ENCODE assay signal across 10 cellular contexts in the genomic region with DNA sequence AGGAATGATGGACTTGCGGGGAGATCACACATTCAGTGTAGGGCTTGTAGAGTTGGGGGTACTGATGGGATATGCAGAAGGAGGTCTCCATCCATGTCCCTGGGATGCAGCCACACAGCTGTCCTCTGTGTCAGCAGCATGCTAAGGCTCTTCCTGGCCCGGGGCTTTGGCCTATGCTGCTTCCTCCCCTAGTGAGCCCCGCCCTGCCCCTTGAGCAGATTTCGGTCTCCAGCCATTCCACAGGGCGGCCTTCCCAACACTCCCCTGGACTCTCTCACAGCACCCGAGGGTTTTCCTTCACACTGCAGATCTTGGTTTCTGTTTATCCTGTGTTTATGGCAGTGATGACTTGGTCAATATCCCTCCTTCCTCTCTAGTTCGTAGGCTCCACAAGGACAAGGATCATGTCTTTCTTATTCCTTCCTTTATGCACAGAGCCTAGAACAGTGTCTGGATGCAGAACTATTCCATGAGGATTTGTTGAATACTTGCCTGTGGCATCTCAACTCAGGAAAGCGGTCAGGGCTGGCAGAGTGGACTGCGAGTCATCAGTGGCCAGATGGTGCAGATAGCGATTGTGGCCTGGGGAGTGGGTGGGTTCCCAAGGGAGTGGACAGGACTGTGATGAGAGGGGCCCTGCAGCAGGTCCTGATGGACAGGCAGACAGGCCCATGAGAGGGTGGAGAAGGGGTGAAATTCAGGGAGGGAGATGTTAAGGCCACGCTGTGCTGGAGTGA.
DNase-seq lines count a peak whose midpoint lies in the region; ATAC-seq and TF ChIP-seq lines count a peak whose summit lies in the region.
"Had no signal": no experiment of that assay in that cellular context is flagged by ENCODE, and none has a peak within 500 bp of the region (broad histone marks: within the 10 kb centered on the region; RNA-seq: fewer than 3 reads in every experiment).

No MANE protein-coding gene starts in this region.

- H3K36me3 Mint-ChIP-seq in activated CD4-positive, alpha-beta T cell treated with anti-CD3 and anti-CD28 coated beads for 36 hours (ENCODE audit: low read depth), result peaks cover 13% of the 10 kb centered on the region
- peaks cover 20% of the 10 kb centered on the region for H3K36me3 Mint-ChIP-seq in activated CD8-positive, alpha-beta T cell treated with anti-CD3 and anti-CD28 coated beads, Interleukin-2, amount 10 ng/mL, durations not matched to agents 7 days and 5 days (ENCODE audit: low read depth)

- H3K4me3 ChIP-seq in thoracic aorta, result no peak overlapping the region

- no peak for TF ChIP-seq CTCF in thoracic aorta (IDR thresholded peaks at IDR 0.05)

- POLR2A ChIA-PET in activated CD4-positive, alpha-beta T cell treated with anti-CD3 and anti-CD28 coated beads for 36 hours (lab: Charles Lee), result interaction anchor here (0.6 to 1.8 kb wide), 3 partner anchors 54 to 225 kb away, joined by 3 to 5 read pairs (median 3); no protein-coding TSS in a partner anchor
- POLR2A ChIA-PET in activated CD8-positive, alpha-beta T cell treated with anti-CD3 and anti-CD28 coated beads, Interleukin-2, amount 10 ng/mL, durations not matched to agents 7 days and 5 days (lab: Charles Lee), result interaction anchor here (0.7 to 5.8 kb wide), 7 partner anchors 13 to 661 kb away, joined by 3 to 49 read pairs (median 8); partner anchors contain the start of genes C9orf43 and POLE3

- peak overlapping the region; percentile 86 for H3K27ac Mint-ChIP-seq in activated CD4-positive, alpha-beta T cell treated with anti-CD3 and anti-CD28 coated beads for 36 hours
- peak overlapping the region; percentile 99 for H3K27ac Mint-ChIP-seq in activated CD8-positive, alpha-beta T cell treated with anti-CD3 and anti-CD28 coated beads, Interleukin-2, amount 10 ng/mL, durations not matched to agents 7 days and 5 days

- no peaks in the 10 kb centered on the region for H3K27me3 ChIP-seq in thoracic aorta (replicated peaks; ENCODE audit: insufficient read depth)

- no peak overlapping the region for H3K4me3 Mint-ChIP-seq in activated CD4-positive, alpha-beta T cell treated with anti-CD3 and anti-CD28 coated beads for 36 hours
- H3K4me3 Mint-ChIP-seq in activated CD8-positive, alpha-beta T cell treated with anti-CD3 and anti-CD28 coated beads, Interleukin-2, amount 10 ng/mL, durations not matched to agents 7 days and 5 days, result peak overlapping the region; percentile 82

- H3K9me3 Mint-ChIP-seq in activated CD4-positive, alpha-beta T cell treated with anti-CD3 and anti-CD28 coated beads for 36 hours (ENCODE audit: low read depth), result no peaks in the 10 kb centered on the region
- no peaks in the 10 kb centered on the region for H3K9me3 Mint-ChIP-seq in activated CD8-positive, alpha-beta T cell treated with anti-CD3 and anti-CD28 coated beads, Interleukin-2, amount 10 ng/mL, durations not matched to agents 7 days and 5 days (ENCODE audit: insufficient read depth)
- H3K9me3 Mint-ChIP-seq: stimulated activated naive CD8-positive, alpha-beta T cell treated with anti-CD3 and anti-CD28 coated beads, Interleukin-15, amount 100 ng/mL, for 72 hours had no signal

- intact Hi-C loops in activated CD4-positive, alpha-beta T cell treated with anti-CD3 and anti-CD28 coated beads for 36 hours (cut with DNase I, micrococcal nuclease), result loop anchor here in 1 of 2 experiments (2.0 kb wide), 1 partner anchor 45 kb away; no protein-coding TSS in a partner anchor
- intact Hi-C loops in cardiac septum (cut with DNase I), result no loop called here

- H3K27me3 Mint-ChIP-seq in activated CD4-positive, alpha-beta T cell treated with anti-CD3 and anti-CD28 coated beads for 36 hours, result no peaks in the 10 kb centered on the region
- H3K27me3 Mint-ChIP-seq in activated CD8-positive, alpha-beta T cell treated with anti-CD3 and anti-CD28 coated beads, Interleukin-2, amount 10 ng/mL, durations not matched to agents 7 days and 5 days (ENCODE audit: low read depth), result no peaks in the 10 kb centered on the region
- H3K27me3 Mint-ChIP-seq: stimulated activated naive CD8-positive, alpha-beta T cell treated with anti-CD3 and anti-CD28 coated beads, Interleukin-15, amount 100 ng/mL, for 72 hours had no signal

- peaks cover 54% of the 10 kb centered on the region for H3K4me1 Mint-ChIP-seq in activated CD4-positive, alpha-beta T cell treated with anti-CD3 and anti-CD28 coated beads for 36 hours
- H3K4me1 Mint-ChIP-seq in activated CD8-positive, alpha-beta T cell treated with anti-CD3 and anti-CD28 coated beads, Interleukin-2, amount 10 ng/mL, durations not matched to agents 7 days and 5 days (ENCODE audit: low read depth), result peaks cover 79% of the 10 kb centered on the region

- no peaks in the 10 kb centered on the region for H3K36me3 ChIP-seq in thoracic aorta

- no peak for DNase-seq in activated CD4-positive, alpha-beta T cell treated with anti-CD3 and anti-CD28 coated beads for 36 hours
- no peak for DNase-seq in activated CD4-positive, alpha-beta T cell treated with anti-CD3 and anti-CD28 coated beads for 1 hour
- no peak for DNase-seq in activated CD8-positive, alpha-beta T cell treated with anti-CD3 and anti-CD28 coated beads, Interleukin-2, amount 10 ng/mL, durations not matched to agents 7 days and 5 days
- DNase-seq in cardiac septum (ENCODE audit: low spot score) (peak; percentile 76), thoracic aorta (ENCODE audit: low spot score) (no peak), SHP77 treated with DMSO at 0.1 percent for 48 hours (lab: John Stamatoyannopoulos, UW) (no peak), cerebellum (ENCODE audit: low spot score) (no peak)
- DNase-seq: occipital lobe; stimulated activated naive CD8-positive, alpha-beta T cell treated with anti-CD3 and anti-CD28 coated beads, Interleukin-15, amount 100 ng/mL, for 72 hours had no signal

- peak overlapping the region; percentile 86 to 92 for H3K27ac ChIP-seq in thoracic aorta

- H3K4me1 ChIP-seq in thoracic aorta (ENCODE audit: control insufficient read depth in 1 of 2, low read depth in 2 of 2), result peaks cover 73 to 85% of the 10 kb centered on the region in 2 donors

- CTCF ChIA-PET in activated CD4-positive, alpha-beta T cell treated with anti-CD3 and anti-CD28 coated beads for 36 hours (lab: Charles Lee), result interaction anchor here (0.7 to 15.9 kb wide), 9 partner anchors 11 to 357 kb away, joined by 3 to 502 read pairs (median 7); no protein-coding TSS in a partner anchor
- CTCF ChIA-PET in activated CD8-positive, alpha-beta T cell treated with anti-CD3 and anti-CD28 coated beads, Interleukin-2, amount 10 ng/mL, durations not matched to agents 7 days and 5 days (lab: Charles Lee), result interaction anchor here (0.9 to 6.7 kb wide), 14 partner anchors 13 to 176 kb away, joined by 3 to 154 read pairs (median 6); partner anchors contain the start of gene ALAD

- H3K9me3 ChIP-seq in thoracic aorta, result no peaks in the 10 kb centered on the region

- no peak for ATAC-seq in activated CD4-positive, alpha-beta T cell treated with anti-CD3 and anti-CD28 coated beads for 36 hours
- ATAC-seq in activated CD8-positive, alpha-beta T cell treated with anti-CD3 and anti-CD28 coated beads, Interleukin-2, amount 10 ng/mL, durations not matched to agents 7 days and 5 days, result no peak
- ATAC-seq in thoracic aorta (ENCODE audit: insufficient number of reproducible peaks, low FRiP score, low read depth), result no peak
- no peak for ATAC-seq in GM18858 (IDR thresholded peaks at IDR 0.05; ENCODE audit: unreplicated experiment)
- ATAC-seq: stimulated activated naive CD8-positive, alpha-beta T cell treated with anti-CD3 and anti-CD28 coated beads, Interleukin-15, amount 100 ng/mL, for 72 hours had no signal
